Comparison of ENCODE assay signal across 13 cellular contexts in the genomic region with DNA sequence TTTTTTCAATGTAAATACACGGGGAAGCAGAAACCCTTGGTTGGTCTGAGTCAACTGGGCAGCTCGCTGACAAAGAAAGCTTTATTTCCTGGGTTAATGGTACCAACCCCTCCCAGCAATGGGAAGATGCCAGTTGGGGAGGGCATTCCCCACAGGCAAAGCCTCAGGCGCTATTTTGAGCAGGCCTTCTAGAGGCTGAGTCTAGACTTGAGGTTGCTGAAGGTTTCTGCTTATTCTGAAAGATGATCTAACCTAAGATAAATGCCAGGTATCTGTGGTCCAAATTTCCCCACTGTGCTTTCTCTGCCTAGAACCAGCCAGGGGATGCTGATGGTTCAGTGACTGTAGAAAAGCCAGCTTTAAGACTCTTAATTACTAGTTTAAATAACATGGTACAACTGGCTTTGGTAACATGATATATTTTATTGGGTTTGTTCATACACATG.
DNase-seq lines count a peak whose midpoint lies in the region; ATAC-seq, FAIRE-seq and TF ChIP-seq lines count a peak whose summit lies in the region.
"Had no signal": no experiment of that assay in that cellular context is flagged by ENCODE, and none has a peak within 500 bp of the region (broad histone marks: within the 10 kb centered on the region; RNA-seq: fewer than 3 reads in every experiment).

No MANE protein-coding gene starts in this region.

- no peak overlapping the region for H3K9ac ChIP-seq in HepG2 (ENCODE audit: insufficient read depth, low read depth, low read length)
- H3K9ac ChIP-seq: BLaER1 treated with 17β-estradiol and CSF1 and Interleukin-3, amounts not matched to agents 10 nM and 100 nM had no signal

- TF ChIP-seq CTCF in HepG2 (CRISPR knock-in tag; IDR thresholded peaks at IDR 0.05) (no peak), GM10248 (IDR thresholded peaks at IDR 0.05; ENCODE audit: control extremely low read depth, extremely low read depth, low read depth, missing control alignments) (no peak)

- no peak overlapping the region for H3K4me2 ChIP-seq in HepG2 (ENCODE audit: low read depth, low read length)

- intact Hi-C loops in HepG2 (cut with micrococcal nuclease; ENCODE audit: unreplicated experiment), result no loop called here

- no peak for TF ChIP-seq POLR2A in HepG2 (IDR thresholded peaks at IDR 0.05; ENCODE audit: insufficient read depth in 1 of 2, low read depth in 2 of 2, low read length in 2 of 2)

- H3K27ac ChIP-seq in SJCRH30, result no peak overlapping the region
- no peak overlapping the region for H3K27ac ChIP-seq in HepG2 (ENCODE audit: extremely low read length, insufficient read depth, low read length)
- H3K27ac ChIP-seq: adrenal gland; BLaER1 treated with 17β-estradiol and CSF1 and Interleukin-3, amounts not matched to agents 10 nM and 100 nM had no signal

- H2AFZ ChIP-seq in HepG2 (ENCODE audit: low read length), result no peak overlapping the region

- ATAC-seq in HepG2 (no peak), HG03520 (IDR thresholded peaks at IDR 0.05; ENCODE audit: unreplicated experiment) (no peak)
- ATAC-seq: sciatic nerve had no signal

- TF ChIP-seq EP300 in HepG2 (IDR thresholded peaks at IDR 0.05; ENCODE audit: low read depth in 2 of 2, low read length in 2 of 2), result no peak
- no peak for TF ChIP-seq EP300 in HepG2 (CRISPR knock-in tag; IDR thresholded peaks at IDR 0.05; ENCODE audit: borderline replicate concordance)

- POLR2A ChIA-PET in HepG2 (lab: Yijun Ruan, JAX), result no interaction called here
- POLR2A ChIA-PET in GM10248 (lab: Yijun Ruan, JAX), result interaction anchor here (0.6 kb wide), 1 partner anchor 113 kb away, joined by 3 read pairs; no protein-coding TSS in a partner anchor

- no peak for TF ChIP-seq RAD21 in HepG2 (CRISPR knock-in tag; IDR thresholded peaks at IDR 0.05)

- no peaks in the 10 kb centered on the region for H4K20me1 ChIP-seq in HepG2 (ENCODE audit: insufficient read depth, low read length)
- H4K20me1 ChIP-seq: BLaER1 treated with 17β-estradiol and CSF1 and Interleukin-3, amounts not matched to agents 10 nM and 100 nM had no signal

- H3K79me2 ChIP-seq in HepG2 (ENCODE audit: insufficient read depth, low read length), result no peaks in the 10 kb centered on the region

- peak; percentile 45 for DNase-seq in Caki2 (ENCODE audit: low read depth)
- DNase-seq in H4 (ENCODE audit: low spot score), result peak; percentile 54
- DNase-seq in SJCRH30, result peak; percentile 8 to 13
- peak; percentile 96 for DNase-seq in kidney tubule cell (ENCODE audit: low spot score)
- no peak for DNase-seq in HepG2 (ENCODE audit: low spot score)
- no peak for DNase-seq in activated naive CD4-positive, alpha-beta T cell treated with anti-CD3 and anti-CD28 coated beads, Interleukin-2, amount 50 U/mL, for 16 hours
- no peak for DNase-seq in GM10248 (ENCODE audit: extremely low spot score)
- DNase-seq: activated CD8-positive, alpha-beta memory T cell treated with anti-CD3 and anti-CD28 coated beads for 24 hours; adrenal gland; NCI-H774 had no signal

- CTCF ChIA-PET in HepG2 (lab: Yijun Ruan, JAX; ENCODE audit: low intra/inter-chr PET ratio, low total read pairs) (no interaction called here), GM10248 (lab: Yijun Ruan, JAX) (interaction anchor here (1.0 to 1.1 kb wide), 2 partner anchors 14 to 26 kb away, joined by 3 read pairs; no protein-coding TSS in a partner anchor)

- 28% methylated on average over 2 of the region's 3 CpGs for WGBS in HepG2 (ENCODE audit: low lambda C conversion rate)

- H3K4me3 ChIP-seq in SJCRH30 (no peak overlapping the region), HepG2 (replicated peaks in 1 of 3; ENCODE audit: insufficient read depth in 1 of 3, low read depth in 2 of 3, low read length in 3 of 3) (no peak overlapping the region)
- H3K4me3 ChIP-seq: adrenal gland; BLaER1 treated with 17β-estradiol and CSF1 and Interleukin-3, amounts not matched to agents 10 nM and 100 nM had no signal

- H3K4me1 ChIP-seq in SJCRH30, result no peaks in the 10 kb centered on the region
- H3K4me1 ChIP-seq in HepG2 (ENCODE audit: insufficient read depth, low read length), result no peaks in the 10 kb centered on the region
- H3K4me1 ChIP-seq: adrenal gland had no signal

- in situ Hi-C loops in Caki2 (cut with HindIII; ENCODE audit: low pct_unique_long_range_greater_than_20kb, low sequenced_read_pairs), result no loop called here
- in situ Hi-C loops in HepG2 (cut with HindIII; ENCODE audit: extremely low pct_ligation_motif_present, low pct_unique_long_range_greater_than_20kb), result no loop called here

- FAIRE-seq in HepG2 (lab: Jason Lieb, UNC), result no peak

- no TSS peak for BruUV-seq in HepG2 (replicated peaks; lab: Mats Ljungman, UMichigan)

- H3K36me3 ChIP-seq in SJCRH30, result no peaks in the 10 kb centered on the region
- no peaks in the 10 kb centered on the region for H3K36me3 ChIP-seq in HepG2 (replicated peaks in 1 of 2; ENCODE audit: control insufficient read depth in 1 of 2, insufficient read depth in 2 of 2, low read length in 2 of 2)
- H3K36me3 ChIP-seq: adrenal gland; BLaER1 treated with 17β-estradiol and CSF1 and Interleukin-3, amounts not matched to agents 10 nM and 100 nM had no signal

- no peaks in the 10 kb centered on the region for H3K9me3 ChIP-seq in SJCRH30 (replicated peaks)
- no peaks in the 10 kb centered on the region for H3K9me3 ChIP-seq in HepG2 (ENCODE audit: low read length)
- H3K9me3 ChIP-seq: adrenal gland had no signal

- H3K27me3 ChIP-seq in SJCRH30 (no peaks in the 10 kb centered on the region), HepG2 (ENCODE audit: control insufficient read depth in 1 of 2, insufficient read depth in 2 of 2, low read length in 2 of 2) (no peaks in the 10 kb centered on the region)
- H3K27me3 ChIP-seq: adrenal gland; BLaER1 treated with 17β-estradiol and CSF1 and Interleukin-3, amounts not matched to agents 10 nM and 100 nM had no signal

TF ChIP-seq in HepG2, 621 proteins besides CTCF, POLR2A, EP300 and RAD21:
- TF ChIP-seq ZNF317 (CRISPR knock-in tag; IDR thresholded peaks at IDR 0.05), result no peak
- TF ChIP-seq, protein P1, sequence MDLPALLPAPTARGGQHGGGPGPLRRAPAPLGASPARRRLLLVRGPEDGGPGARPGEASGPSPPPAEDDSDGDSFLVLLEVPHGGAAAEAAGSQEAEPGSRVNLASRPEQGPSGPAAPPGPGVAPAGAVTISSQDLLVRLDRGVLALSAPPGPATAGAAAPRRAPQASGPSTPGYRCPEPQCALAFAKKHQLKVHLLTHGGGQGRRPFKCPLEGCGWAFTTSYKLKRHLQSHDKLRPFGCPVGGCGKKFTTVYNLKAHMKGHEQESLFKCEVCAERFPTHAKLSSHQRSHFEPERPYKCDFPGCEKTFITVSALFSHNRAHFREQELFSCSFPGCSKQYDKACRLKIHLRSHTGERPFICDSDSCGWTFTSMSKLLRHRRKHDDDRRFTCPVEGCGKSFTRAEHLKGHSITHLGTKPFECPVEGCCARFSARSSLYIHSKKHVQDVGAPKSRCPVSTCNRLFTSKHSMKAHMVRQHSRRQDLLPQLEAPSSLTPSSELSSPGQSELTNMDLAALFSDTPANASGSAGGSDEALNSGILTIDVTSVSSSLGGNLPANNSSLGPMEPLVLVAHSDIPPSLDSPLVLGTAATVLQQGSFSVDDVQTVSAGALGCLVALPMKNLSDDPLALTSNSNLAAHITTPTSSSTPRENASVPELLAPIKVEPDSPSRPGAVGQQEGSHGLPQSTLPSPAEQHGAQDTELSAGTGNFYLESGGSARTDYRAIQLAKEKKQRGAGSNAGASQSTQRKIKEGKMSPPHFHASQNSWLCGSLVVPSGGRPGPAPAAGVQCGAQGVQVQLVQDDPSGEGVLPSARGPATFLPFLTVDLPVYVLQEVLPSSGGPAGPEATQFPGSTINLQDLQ (CRISPR knock-in tag; IDR thresholded peaks at IDR 0.05), result no peak
- TF ChIP-seq ERF (CRISPR knock-in tag; IDR thresholded peaks at IDR 0.05), result no peak
- TF ChIP-seq BRD4 (CRISPR knock-in tag; IDR thresholded peaks at IDR 0.05), result no peak
- TF ChIP-seq, protein P2, sequence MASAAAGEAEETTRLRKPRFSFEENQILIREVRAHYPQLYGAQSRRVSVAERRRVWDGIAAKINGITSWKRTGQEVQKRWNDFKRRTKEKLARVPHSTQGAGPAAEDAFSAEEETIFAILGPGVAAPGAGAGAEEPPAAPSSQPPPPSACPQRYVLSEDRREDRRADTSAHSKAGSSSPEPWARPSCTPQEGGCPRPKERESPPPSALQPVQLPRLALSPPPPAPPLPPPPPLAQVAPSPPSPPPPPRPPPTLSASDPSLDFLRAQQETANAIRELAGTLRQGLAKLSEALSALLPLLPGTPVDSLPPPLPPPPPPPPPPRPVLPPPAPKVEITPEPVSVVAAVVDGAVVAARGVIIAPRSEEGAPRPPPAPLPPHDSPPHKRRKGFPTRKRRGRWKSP (CRISPR knock-in tag; IDR thresholded peaks at IDR 0.05), result no peak
- no peak for TF ChIP-seq AHR (CRISPR knock-in tag; IDR thresholded peaks at IDR 0.05)
- no peak for TF ChIP-seq ZNF660 (CRISPR knock-in tag; IDR thresholded peaks at IDR 0.05; ENCODE audit: borderline replicate concordance, low read depth)
- no peak for TF ChIP-seq JUN (CRISPR knock-in tag; IDR thresholded peaks at IDR 0.05)
- no peak for TF ChIP-seq ZNF292 (CRISPR knock-in tag; IDR thresholded peaks at IDR 0.05; ENCODE audit: borderline replicate concordance, low read depth)
- TF ChIP-seq, protein P3, sequence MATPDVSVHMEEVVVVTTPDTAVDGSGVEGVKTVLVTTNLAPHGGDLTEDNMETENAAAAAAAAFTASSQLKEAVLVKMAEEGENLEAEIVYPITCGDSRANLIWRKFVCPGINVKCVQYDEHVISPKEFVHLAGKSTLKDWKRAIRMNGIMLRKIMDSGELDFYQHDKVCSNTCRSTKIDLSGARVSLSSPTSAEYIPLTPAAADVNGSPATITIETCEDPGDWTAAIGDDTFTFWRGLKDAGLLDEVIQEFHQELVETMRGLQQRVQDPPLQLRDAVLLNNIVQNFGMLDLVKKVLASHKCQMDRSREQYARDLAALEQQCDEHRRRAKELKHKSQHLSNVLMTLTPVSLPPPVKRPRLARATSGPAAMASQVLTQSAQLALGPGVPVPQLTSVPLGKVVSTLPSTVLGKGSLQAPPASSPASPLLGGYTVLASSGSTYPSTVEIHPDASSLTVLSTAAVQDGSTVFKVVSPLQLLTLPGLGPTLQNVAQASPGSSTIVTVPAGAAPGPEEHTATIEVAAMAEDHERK (CRISPR knock-in tag; IDR thresholded peaks at IDR 0.05; ENCODE audit: low read depth), result no peak
- no peak for TF ChIP-seq KLF15 (CRISPR knock-in tag; IDR thresholded peaks at IDR 0.05; ENCODE audit: borderline replicate concordance)

Comparison
In these comparisons a context has a peak if more than half of its experiments do, and no peak if none do; other contexts are left out.
1. DNase-seq: peak in Caki2 (single experiment), H4 (single experiment), SJCRH30 (2 of 2) and kidney tubule cell (single experiment); none in HepG2 (single experiment), activated naive CD4-positive, alpha-beta T cell treated with anti-CD3 and anti-CD28 coated beads, Interleukin-2, amount 50 U/mL, for 16 hours (single experiment) and GM10248 (single experiment).